Comparison of ENCODE assay signal across 2 cellular contexts in the genomic region with DNA sequence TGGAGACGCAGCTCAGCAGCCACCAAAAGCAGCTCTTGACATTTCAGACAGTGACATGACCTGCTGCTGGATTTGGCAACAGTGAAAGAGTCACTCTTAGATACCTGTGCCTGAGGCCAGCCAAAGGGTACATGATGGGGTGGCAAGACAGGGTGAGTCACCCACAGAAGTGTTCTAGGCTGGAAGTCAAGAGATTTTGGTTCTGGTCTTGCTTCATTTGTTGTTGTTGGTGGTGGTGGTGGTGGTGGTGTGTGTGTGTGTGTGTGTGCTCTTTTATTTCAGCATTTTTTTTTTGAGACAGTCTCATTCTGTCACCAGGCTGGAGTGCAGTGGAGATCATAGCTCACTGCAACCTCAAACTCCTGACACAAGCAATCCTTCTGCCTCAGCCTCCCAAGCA.
TF ChIP-seq lines count a peak whose summit lies in the region.

No MANE protein-coding gene starts in this region.

TF ChIP-seq in HCT116, 20 proteins besides CTCF, POLR2A, EP300 and RAD21:
- TF ChIP-seq JUND (IDR thresholded peaks at IDR 0.05): no peak
- TF ChIP-seq CBX3 (IDR thresholded peaks at IDR 0.05; ENCODE audit: low read depth): no peak
- no peak for TF ChIP-seq SRF (IDR thresholded peaks at IDR 0.05; ENCODE audit: low read depth)
- no peak for TF ChIP-seq EZH2phosphoT487 (IDR thresholded peaks at IDR 0.05; ENCODE audit: borderline replicate concordance)
- TF ChIP-seq TCF7L2 (IDR thresholded peaks at IDR 0.05; ENCODE audit: borderline replicate concordance, extremely low read depth, insufficient read depth, insufficient read length): no peak
- no peak for TF ChIP-seq YY1 (IDR thresholded peaks at IDR 0.05; ENCODE audit: extremely low read depth, insufficient replicate concordance, low read depth, low read length)
- TF ChIP-seq, protein P1, sequence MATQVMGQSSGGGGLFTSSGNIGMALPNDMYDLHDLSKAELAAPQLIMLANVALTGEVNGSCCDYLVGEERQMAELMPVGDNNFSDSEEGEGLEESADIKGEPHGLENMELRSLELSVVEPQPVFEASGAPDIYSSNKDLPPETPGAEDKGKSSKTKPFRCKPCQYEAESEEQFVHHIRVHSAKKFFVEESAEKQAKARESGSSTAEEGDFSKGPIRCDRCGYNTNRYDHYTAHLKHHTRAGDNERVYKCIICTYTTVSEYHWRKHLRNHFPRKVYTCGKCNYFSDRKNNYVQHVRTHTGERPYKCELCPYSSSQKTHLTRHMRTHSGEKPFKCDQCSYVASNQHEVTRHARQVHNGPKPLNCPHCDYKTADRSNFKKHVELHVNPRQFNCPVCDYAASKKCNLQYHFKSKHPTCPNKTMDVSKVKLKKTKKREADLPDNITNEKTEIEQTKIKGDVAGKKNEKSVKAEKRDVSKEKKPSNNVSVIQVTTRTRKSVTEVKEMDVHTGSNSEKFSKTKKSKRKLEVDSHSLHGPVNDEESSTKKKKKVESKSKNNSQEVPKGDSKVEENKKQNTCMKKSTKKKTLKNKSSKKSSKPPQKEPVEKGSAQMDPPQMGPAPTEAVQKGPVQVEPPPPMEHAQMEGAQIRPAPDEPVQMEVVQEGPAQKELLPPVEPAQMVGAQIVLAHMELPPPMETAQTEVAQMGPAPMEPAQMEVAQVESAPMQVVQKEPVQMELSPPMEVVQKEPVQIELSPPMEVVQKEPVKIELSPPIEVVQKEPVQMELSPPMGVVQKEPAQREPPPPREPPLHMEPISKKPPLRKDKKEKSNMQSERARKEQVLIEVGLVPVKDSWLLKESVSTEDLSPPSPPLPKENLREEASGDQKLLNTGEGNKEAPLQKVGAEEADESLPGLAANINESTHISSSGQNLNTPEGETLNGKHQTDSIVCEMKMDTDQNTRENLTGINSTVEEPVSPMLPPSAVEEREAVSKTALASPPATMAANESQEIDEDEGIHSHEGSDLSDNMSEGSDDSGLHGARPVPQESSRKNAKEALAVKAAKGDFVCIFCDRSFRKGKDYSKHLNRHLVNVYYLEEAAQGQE (IDR thresholded peaks at IDR 0.05; ENCODE audit: low read depth): no peak
- TF ChIP-seq, protein P2, sequence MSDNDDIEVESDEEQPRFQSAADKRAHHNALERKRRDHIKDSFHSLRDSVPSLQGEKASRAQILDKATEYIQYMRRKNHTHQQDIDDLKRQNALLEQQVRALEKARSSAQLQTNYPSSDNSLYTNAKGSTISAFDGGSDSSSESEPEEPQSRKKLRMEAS (IDR thresholded peaks at IDR 0.05): no peak
- TF ChIP-seq CEBPB (IDR thresholded peaks at IDR 0.05; ENCODE audit: low read depth): no peak
- TF ChIP-seq FOSL1 (IDR thresholded peaks at IDR 0.05; ENCODE audit: low read depth): no peak
- no peak for TF ChIP-seq POLR2AphosphoS5 (IDR thresholded peaks at IDR 0.05; ENCODE audit: low read depth, low read length)
- TF ChIP-seq ZFX (IDR thresholded peaks at IDR 0.05): no peak
TF ChIP-seq in HCT116: peak in this region for 0.

TF ChIP-seq in neural cell, 6 proteins besides CTCF, POLR2A, EP300 and RAD21:
- TF ChIP-seq EZH2 (IDR thresholded peaks at IDR 0.05; ENCODE audit: borderline replicate concordance, insufficient read depth, low read length, poor library complexity, severe bottlenecking) (no peak), TAF1 (IDR thresholded peaks at IDR 0.05; ENCODE audit: low read depth) (no peak), SMC3 (conservative IDR thresholded peaks at IDR 0.05; ENCODE audit: poor library complexity) (no peak), POLR2AphosphoS5 (IDR thresholded peaks at IDR 0.05) (no peak), MXI1 (conservative IDR thresholded peaks at IDR 0.05; ENCODE audit: poor library complexity, severe bottlenecking) (no peak)
- TF ChIP-seq, protein P1 (IDR thresholded peaks at IDR 0.05; ENCODE audit: borderline replicate concordance): no peak
